35 cellular contexts compared by ENCODE assay signal in the genomic region with DNA sequence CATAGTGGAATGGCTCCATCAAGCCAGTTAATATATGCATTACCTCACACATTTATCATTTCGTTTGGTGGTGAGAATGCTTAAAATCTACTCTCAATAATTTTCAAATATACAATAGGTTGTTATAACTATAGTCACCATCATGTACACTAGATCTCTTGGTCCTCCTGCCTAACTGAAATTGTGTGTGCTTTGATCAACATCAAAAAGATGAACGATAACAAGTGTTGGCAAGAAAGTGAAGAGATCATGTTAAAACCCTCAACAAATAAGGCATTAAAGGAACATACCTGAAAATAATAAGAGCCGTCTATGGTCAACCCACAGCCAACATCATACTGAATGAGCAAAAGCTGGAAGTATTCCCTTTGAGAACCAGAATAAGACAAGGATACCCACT. TPM values are rescaled to one million over a fixed set of nuclear protein-coding genes. Genes with fewer than 3 reads are reported as not detected.
DNase-seq lines count a peak whose midpoint lies in the region; ATAC-seq and TF ChIP-seq lines count a peak whose summit lies in the region.
"Had no signal": no experiment of that assay in that cellular context is flagged by ENCODE, and none has a peak within 500 bp of the region (broad histone marks: within the 10 kb centered on the region; RNA-seq: fewer than 3 reads in every experiment).

No MANE protein-coding gene starts in this region.

- peaks cover 0 to 7% (median 0%) of the 10 kb centered on the region in 9 donors for H3K27me3 ChIP-seq in heart left ventricle
- H3K27me3 ChIP-seq: tibial nerve had no signal

- H3K9me3 Mint-ChIP-seq in activated T-cell treated with anti-CD3 and anti-CD28 coated beads, Interleukin-2, amount 50 U/mL, for 24 hours = no peaks in the 10 kb centered on the region
- no peaks in the 10 kb centered on the region for H3K9me3 Mint-ChIP-seq in T-cell
- H3K9me3 Mint-ChIP-seq in activated naive CD8-positive, alpha-beta T cell treated with anti-CD3 and anti-CD28 coated beads for 36 hours = no peaks in the 10 kb centered on the region
- no peaks in the 10 kb centered on the region for H3K9me3 Mint-ChIP-seq in natural killer cell treated with Interleukin-12 subunit alpha and Interleukin-12 subunit beta and Interleukin-15 and Interleukin-18, amount 100 ng/mL, for 72 hours
- H3K9me3 Mint-ChIP-seq: naive B cell; T-helper 1 cell treated with Interleukin-12 subunit alpha and Interleukin-12 subunit beta and Interleukin-4 antibody, amounts not matched to agents 30 μg/mL and 1 μg/mL, for 36 hours had no signal

- peaks cover 0 to under 1% (median 0%) of the 10 kb centered on the region in 12 donors for H3K4me1 ChIP-seq in heart left ventricle
- H3K4me1 ChIP-seq: esophagus muscularis mucosa, psoas muscle, tibial nerve had no signal

- intact Hi-C loops in heart left ventricle (cut with DNase I) = no loop called here

- ATAC-seq in T-cell (replicated peaks in 1 of 4) (peak in 3 of 4 experiments; percentile 22 to 47 (median 41)), heart left ventricle (no peak)
- no peak for ATAC-seq in natural killer cell treated with Interleukin-12 subunit alpha and Interleukin-12 subunit beta and Interleukin-15 and Interleukin-18, amount 100 ng/mL, for 72 hours
- ATAC-seq: GM23338, heart right ventricle, PC-3, psoas muscle, sciatic nerve had no signal

- no peaks in the 10 kb centered on the region for H3K27me3 Mint-ChIP-seq in activated T-cell treated with anti-CD3 and anti-CD28 coated beads, Interleukin-2, amount 50 U/mL, for 24 hours
- no peaks in the 10 kb centered on the region for H3K27me3 Mint-ChIP-seq in T-cell
- H3K27me3 Mint-ChIP-seq in activated naive CD8-positive, alpha-beta T cell treated with anti-CD3 and anti-CD28 coated beads for 36 hours = no peaks in the 10 kb centered on the region
- H3K27me3 Mint-ChIP-seq in natural killer cell treated with Interleukin-12 subunit alpha and Interleukin-12 subunit beta and Interleukin-15 and Interleukin-18, amount 100 ng/mL, for 72 hours = no peaks in the 10 kb centered on the region

- CTCF ChIA-PET in T-cell (lab: Charles Lee) = no interaction called here

- no peak for TF ChIP-seq CTCF in heart left ventricle (IDR thresholded peaks at IDR 0.05)

- H3K27ac Mint-ChIP-seq in activated T-cell treated with anti-CD3 and anti-CD28 coated beads, Interleukin-2, amount 50 U/mL, for 24 hours = peak overlapping the region; percentile 45
- peak overlapping the region; percentile 89 to 93 for H3K27ac Mint-ChIP-seq in T-cell
- peak overlapping the region; percentile 19 for H3K27ac Mint-ChIP-seq in activated naive CD8-positive, alpha-beta T cell treated with anti-CD3 and anti-CD28 coated beads for 36 hours
- H3K27ac Mint-ChIP-seq in natural killer cell treated with Interleukin-12 subunit alpha and Interleukin-12 subunit beta and Interleukin-15 and Interleukin-18, amount 100 ng/mL, for 72 hours = peak overlapping the region; percentile 17 to 59
- H3K27ac Mint-ChIP-seq: GM23338 had no signal

- WGBS in heart left ventricle, 4 donors = 58 to 73% (median 68%) methylated on average over 3 of the region's 3 CpGs

- H3K27ac ChIP-seq in heart left ventricle = no peak overlapping the region
- H3K27ac ChIP-seq: esophagus muscularis mucosa, heart right ventricle, psoas muscle, SK-N-MC, tibial nerve had no signal

- H3K9me3 ChIP-seq in heart left ventricle = no peaks in the 10 kb centered on the region
- H3K9me3 ChIP-seq: esophagus muscularis mucosa, heart right ventricle, psoas muscle, tibial nerve had no signal

- no peak for TF ChIP-seq POLR2A in heart left ventricle (IDR thresholded peaks at IDR 0.05)

- H3K4me1 Mint-ChIP-seq in activated T-cell treated with anti-CD3 and anti-CD28 coated beads, Interleukin-2, amount 50 U/mL, for 24 hours (ENCODE audit: low read depth) = peaks cover 35% of the 10 kb centered on the region
- peaks cover 53 to 55% (median 54%) of the 10 kb centered on the region in 3 donors for H3K4me1 Mint-ChIP-seq in T-cell
- peaks cover 27% of the 10 kb centered on the region for H3K4me1 Mint-ChIP-seq in activated naive CD8-positive, alpha-beta T cell treated with anti-CD3 and anti-CD28 coated beads for 36 hours
- peaks cover 23 to 26% of the 10 kb centered on the region in 2 donors for H3K4me1 Mint-ChIP-seq in natural killer cell treated with Interleukin-12 subunit alpha and Interleukin-12 subunit beta and Interleukin-15 and Interleukin-18, amount 100 ng/mL, for 72 hours (ENCODE audit: low read depth in 2 of 2)
- H3K4me1 Mint-ChIP-seq: GM23338 had no signal

- H3K4me3 ChIP-seq in heart left ventricle = no peak overlapping the region
- H3K4me3 ChIP-seq: esophagus muscularis mucosa, GM23338, heart right ventricle, psoas muscle, SK-N-MC, tibial nerve had no signal

- DNase-seq in activated T-cell treated with anti-CD3 and anti-CD28 coated beads, Interleukin-2, amount 50 U/mL, for 24 hours = no peak
- no peak for DNase-seq in activated T-cell treated with anti-CD3 and anti-CD28 coated beads, Interleukin-2, amount 50 U/mL, for 1 hour
- DNase-seq in T-cell (no peak), NAMALWA (ENCODE audit: low spot score) (no peak), heart left ventricle (no peak)
- DNase-seq in activated naive CD8-positive, alpha-beta T cell treated with anti-CD3 and anti-CD28 coated beads for 36 hours = no peak
- DNase-seq in natural killer cell treated with Interleukin-12 subunit alpha and Interleukin-12 subunit beta and Interleukin-15 and Interleukin-18, amount 100 ng/mL, for 72 hours (ENCODE audit: low spot score) = no peak
- DNase-seq in stimulated activated CD4-positive, alpha-beta T cell treated with anti-CD3 and anti-CD28 coated beads, Interleukin-2, amount 100 ng/mL, for 24 hours = no peak
- DNase-seq: activated CD4-positive, alpha-beta T cell treated with anti-CD3 and anti-CD28 coated beads for 1 hour; AML-193; caudate nucleus; EL; foreskin fibroblast; heart right ventricle; IMR-90; midbrain; naive B cell; NCI-H1048; NCI-H1694; NCI-H2171 treated with DMSO at 0.1 percent for 48 hours; NCI-H524 treated with DMSO at 0.1 percent for 48 hours; occipital lobe; PC-3; stimulated activated CD4-positive, alpha-beta T cell treated with anti-CD3 and anti-CD28 coated beads, Interleukin-12 subunit alpha, Interleukin-12 subunit beta, amount 100 ng/mL, for 4 hours; stimulated activated CD4-positive, alpha-beta T cell treated with anti-CD3 and anti-CD28 coated beads, Interleukin-4, amount 100 ng/mL, for 24 hours had no signal

- H3K36me3 Mint-ChIP-seq in activated T-cell treated with anti-CD3 and anti-CD28 coated beads, Interleukin-2, amount 50 U/mL, for 24 hours (ENCODE audit: low read depth) = no peaks in the 10 kb centered on the region
- no peaks in the 10 kb centered on the region for H3K36me3 Mint-ChIP-seq in T-cell
- no peaks in the 10 kb centered on the region for H3K36me3 Mint-ChIP-seq in activated naive CD8-positive, alpha-beta T cell treated with anti-CD3 and anti-CD28 coated beads for 36 hours
- no peaks in the 10 kb centered on the region for H3K36me3 Mint-ChIP-seq in natural killer cell treated with Interleukin-12 subunit alpha and Interleukin-12 subunit beta and Interleukin-15 and Interleukin-18, amount 100 ng/mL, for 72 hours
- H3K36me3 Mint-ChIP-seq: naive B cell had no signal

- H3K36me3 ChIP-seq in heart left ventricle = no peaks in the 10 kb centered on the region
- H3K36me3 ChIP-seq: esophagus muscularis mucosa, heart right ventricle, tibial nerve had no signal

- H3K4me3 Mint-ChIP-seq in activated T-cell treated with anti-CD3 and anti-CD28 coated beads, Interleukin-2, amount 50 U/mL, for 24 hours = no peak overlapping the region
- H3K4me3 Mint-ChIP-seq in T-cell = peak overlapping the region in 1 of 3 donors; percentile 78
- no peak overlapping the region for H3K4me3 Mint-ChIP-seq in activated naive CD8-positive, alpha-beta T cell treated with anti-CD3 and anti-CD28 coated beads for 36 hours
- peak overlapping the region; percentile 3 for H3K4me3 Mint-ChIP-seq in natural killer cell treated with Interleukin-12 subunit alpha and Interleukin-12 subunit beta and Interleukin-15 and Interleukin-18, amount 100 ng/mL, for 72 hours
- H3K4me3 Mint-ChIP-seq: GM23338; naive B cell; T-helper 1 cell treated with Interleukin-12 subunit alpha and Interleukin-12 subunit beta and Interleukin-4 antibody, amounts not matched to agents 30 μg/mL and 1 μg/mL, for 36 hours had no signal

- POLR2A ChIA-PET in T-cell (lab: Charles Lee) = no interaction called here

RNA-seq across cellular contexts. Expression of gene OR10H1, which starts 27.7 kb away (rescaled TPM):
- total RNA-seq in T-cell = under 1 TPM in 1 of 5 donors, not detected in 4; 0.16 TPM
- total RNA-seq in activated naive CD8-positive, alpha-beta T cell treated with anti-CD3 and anti-CD28 coated beads for 36 hours = not detected
- under 1 TPM; 0.07 to 0.20 TPM for total RNA-seq in natural killer cell treated with Interleukin-12 subunit alpha and Interleukin-12 subunit beta and Interleukin-15 and Interleukin-18, amount 100 ng/mL, for 72 hours
- total RNA-seq in heart left ventricle = under 1 TPM in 1 of 9 donors, not detected in 8; 0.07 TPM
- polyA plus RNA-seq in heart left ventricle = not detected
- total RNA-seq: A673, esophagus muscularis mucosa, GM23338, heart right ventricle, IMR-90, kidney epithelial cell, occipital lobe, PC-3, psoas muscle, sciatic nerve, tibial nerve had no signal
- polyA plus RNA-seq: GM23338, heart right ventricle, IMR-90, liver, psoas muscle had no signal

RNA-seq across cellular contexts. Expression of gene CYP4F2, which starts 54.7 kb away (rescaled TPM):
- total RNA-seq in T-cell = under 1 TPM in 1 of 5 donors, not detected in 4; 0.29 TPM
- under 1 TPM in 1 of 2 experiments, not detected in 1; 0.14 TPM for total RNA-seq in activated naive CD8-positive, alpha-beta T cell treated with anti-CD3 and anti-CD28 coated beads for 36 hours
- not detected for total RNA-seq in natural killer cell treated with Interleukin-12 subunit alpha and Interleukin-12 subunit beta and Interleukin-15 and Interleukin-18, amount 100 ng/mL, for 72 hours
- not detected for total RNA-seq in heart left ventricle
- polyA plus RNA-seq in heart left ventricle = not detected
- total RNA-seq: A673, esophagus muscularis mucosa, GM23338, heart right ventricle, IMR-90, kidney epithelial cell, occipital lobe, PC-3, psoas muscle, sciatic nerve, tibial nerve had no signal
- polyA plus RNA-seq: GM23338, heart right ventricle, IMR-90 had no signal

RNA-seq across cellular contexts. Expression of gene OR10H5, which starts 55.7 kb away (rescaled TPM):
- not detected for total RNA-seq in T-cell
- not detected for total RNA-seq in activated naive CD8-positive, alpha-beta T cell treated with anti-CD3 and anti-CD28 coated beads for 36 hours
- not detected for total RNA-seq in natural killer cell treated with Interleukin-12 subunit alpha and Interleukin-12 subunit beta and Interleukin-15 and Interleukin-18, amount 100 ng/mL, for 72 hours
- not detected for total RNA-seq in heart left ventricle
- polyA plus RNA-seq in heart left ventricle = not detected
- total RNA-seq: A673, GM23338, heart right ventricle, IMR-90, kidney epithelial cell, liver, occipital lobe, PC-3, psoas muscle, sciatic nerve, tibial nerve had no signal
- polyA plus RNA-seq: GM23338, heart right ventricle, IMR-90, liver, psoas muscle had no signal

Comparison
In these comparisons a context has a peak if more than half of its experiments do, and no peak if none do; other contexts are left out.
1. H3K27ac Mint-ChIP-seq: peak in every context shown above with its lines; median percentile 91 in T-cell; 45 in activated T-cell treated with anti-CD3 and anti-CD28 coated beads, Interleukin-2, amount 50 U/mL, for 24 hours; 38 in natural killer cell treated with Interleukin-12 subunit alpha and Interleukin-12 subunit beta and Interleukin-15 and Interleukin-18, amount 100 ng/mL, for 72 hours; 19 in activated naive CD8-positive, alpha-beta T cell treated with anti-CD3 and anti-CD28 coated beads for 36 hours.
2. ATAC-seq: peak in T-cell (3 of 4); none in natural killer cell treated with Interleukin-12 subunit alpha and Interleukin-12 subunit beta and Interleukin-15 and Interleukin-18, amount 100 ng/mL, for 72 hours (0 of 2) and heart left ventricle (0 of 4).